21 cellular contexts compared by ENCODE assay signal in genomic region chr20:41165001-41165882, GRCh38. TPM values are rescaled to one million over a fixed set of nuclear protein-coding genes. Genes with fewer than 3 reads are reported as not detected.
DNase-seq lines count a peak whose midpoint lies in the region; ATAC-seq, FAIRE-seq and TF ChIP-seq lines count a peak whose summit lies in the region.
"Had no signal": no experiment of that assay in that cellular context is flagged by ENCODE, and none has a peak within 500 bp of the region (broad histone marks: within the 10 kb centered on the region; RNA-seq: fewer than 3 reads in every experiment).

No MANE protein-coding gene starts in this region.

- no peak overlapping the region for H3K4me2 ChIP-seq in MM.1S (ENCODE audit: low read depth, low read length)

- CTCF ChIA-PET in CD8-positive, alpha-beta memory T cell (lab: Charles Lee), result interaction anchor here (0.9 to 1.1 kb wide), 3 partner anchors 8 to 18 kb away, joined by 3 to 8 read pairs (median 3); no protein-coding TSS in a partner anchor
- CTCF ChIA-PET in RWPE1 (lab: Yijun Ruan, JAX), result interaction anchor here (1.1 kb wide), 1 partner anchor 8 kb away, joined by 4 read pairs; no protein-coding TSS in a partner anchor
- CTCF ChIA-PET in naive thymus-derived CD4-positive, alpha-beta T cell (lab: Charles Lee), result interaction anchor here (2.7 kb wide), 1 partner anchor 30 kb away, joined by 11 read pairs; no protein-coding TSS in a partner anchor

- peaks cover 24 to 97% (median 33%) of the 10 kb centered on the region in 3 donors for H3K36me3 Mint-ChIP-seq in CD8-positive, alpha-beta memory T cell
- peaks cover 31 to 73% (median 36%) of the 10 kb centered on the region in 5 donors for H3K36me3 Mint-ChIP-seq in naive thymus-derived CD4-positive, alpha-beta T cell
- peaks cover 78% of the 10 kb centered on the region for H3K36me3 Mint-ChIP-seq in stimulated activated memory B cell treated with anti-CD40 and anti-IgM and Interleukin-4, amounts not matched to agents 10 μg/mL and 1 μg/mL and 100 μg/mL, for 72 hours

- peak in 1 of 5 donors; percentile 14 for DNase-seq in CD8-positive, alpha-beta memory T cell
- DNase-seq in RWPE1 (ENCODE audit: low spot score) (no peak), bronchial epithelial cell (ENCODE audit: low read depth) (no peak), MM.1S (no peak), left lung (no peak)
- no peak for DNase-seq in naive thymus-derived CD4-positive, alpha-beta T cell
- DNase-seq: activated CD4-positive, alpha-beta T cell treated with anti-CD3 and anti-CD28 coated beads, Interleukin-2, amount 50 U/mL, for 4 hours; foreskin melanocyte; mesendoderm; naive B cell; NCI-H1694 treated with DMSO at 0.1 percent for 48 hours; NCI-H82; OCI-M1; SHP77 treated with DMSO at 0.1 percent for 48 hours; stimulated activated CD4-positive, alpha-beta T cell treated with anti-CD3 and anti-CD28 coated beads, Interleukin-1b, Interleukin-23, amount 100 ng/mL, for 48 hours; stimulated activated naive CD4-positive, alpha-beta T cell treated with Interleukin-2 at 50 U/mL for 16 hours had no signal

- no peak overlapping the region for H3K27ac ChIP-seq in CD8-positive, alpha-beta memory T cell (ENCODE audit: low read depth, low read length)
- peak overlapping the region; percentile 3; the same call in 1 of the 2 replicates for H3K27ac ChIP-seq in RWPE1
- peak overlapping the region; percentile 43 for H3K27ac ChIP-seq in naive thymus-derived CD4-positive, alpha-beta T cell (ENCODE audit: low read depth, low read length)
- H3K27ac ChIP-seq in MM.1S (ENCODE audit: low read length), result no peak overlapping the region
- no peak overlapping the region for H3K27ac ChIP-seq in left lung
- H3K27ac ChIP-seq: HL-60, tibial nerve had no signal

- H2AFZ ChIP-seq in MM.1S (ENCODE audit: low read length), result no peak overlapping the region

- no peak overlapping the region for H3K9ac ChIP-seq in MM.1S (ENCODE audit: low read length)

- no peak for ATAC-seq in naive thymus-derived CD4-positive, alpha-beta T cell
- ATAC-seq in left lung, result no peak
- no peak for ATAC-seq in stimulated activated memory B cell treated with anti-CD40 and anti-IgM and Interleukin-4, amounts not matched to agents 10 μg/mL and 1 μg/mL and 100 μg/mL, for 72 hours

- peaks cover 0 to 1% of the 10 kb centered on the region in 2 donors for H3K27me3 Mint-ChIP-seq in CD8-positive, alpha-beta memory T cell
- no peaks in the 10 kb centered on the region for H3K27me3 Mint-ChIP-seq in naive thymus-derived CD4-positive, alpha-beta T cell
- no peaks in the 10 kb centered on the region for H3K27me3 Mint-ChIP-seq in stimulated activated memory B cell treated with anti-CD40 and anti-IgM and Interleukin-4, amounts not matched to agents 10 μg/mL and 1 μg/mL and 100 μg/mL, for 72 hours

- H3K4me1 ChIP-seq in CD8-positive, alpha-beta memory T cell (ENCODE audit: insufficient read depth, low read length), result peaks cover 48% of the 10 kb centered on the region
- H3K4me1 ChIP-seq in naive thymus-derived CD4-positive, alpha-beta T cell (ENCODE audit: control insufficient read depth in 2 of 2, insufficient read depth in 2 of 2, low read length in 2 of 2), result peaks cover 28 to 37% of the 10 kb centered on the region in 2 donors
- H3K4me1 ChIP-seq in MM.1S (ENCODE audit: low read length) (peaks cover 23% of the 10 kb centered on the region), left lung (peaks cover 0 to 5% of the 10 kb centered on the region in 2 donors)

- TF ChIP-seq CTCF in RWPE1 (conservative IDR thresholded peaks at IDR 0.05; ENCODE audit: low read depth) (no peak), bronchial epithelial cell (IDR thresholded peaks at IDR 0.05; ENCODE audit: insufficient read depth, low read length, severe bottlenecking) (no peak), MM.1S (IDR thresholded peaks at IDR 0.05; ENCODE audit: low read length) (no peak), left lung (IDR thresholded peaks at IDR 0.05) (no peak)

- H4K20me1 ChIP-seq in MM.1S (ENCODE audit: insufficient read depth, low read length), result peaks cover 10% of the 10 kb centered on the region; the same call in 1 of the 2 replicates

- intact Hi-C loops in naive thymus-derived CD4-positive, alpha-beta T cell (cut with micrococcal nuclease), result no loop called here
- intact Hi-C loops in left lung (cut with DNase I), result no loop called here

- POLR2A ChIA-PET in CD8-positive, alpha-beta memory T cell (lab: Charles Lee), result no interaction called here
- POLR2A ChIA-PET in RWPE1 (lab: Yijun Ruan, JAX; ENCODE audit: low non-redundant PET), result no interaction called here
- POLR2A ChIA-PET in naive thymus-derived CD4-positive, alpha-beta T cell (lab: Charles Lee), result interaction anchor here (0.6 to 30.3 kb wide), 3 partner anchors 8 to 104 kb away, joined by 3 to 604 read pairs (median 19); partner anchors contain the start of gene PLCG1

- no peaks in the 10 kb centered on the region for H3K9me3 ChIP-seq in CD8-positive, alpha-beta memory T cell (ENCODE audit: low read length)
- no peaks in the 10 kb centered on the region for H3K9me3 ChIP-seq in naive thymus-derived CD4-positive, alpha-beta T cell (ENCODE audit: control insufficient read depth in 2 of 3, low read length in 3 of 3)
- no peaks in the 10 kb centered on the region for H3K9me3 ChIP-seq in MM.1S (replicated peaks; ENCODE audit: insufficient read depth, low read length)
- no peaks in the 10 kb centered on the region for H3K9me3 ChIP-seq in left lung
- H3K9me3 ChIP-seq: tibial nerve had no signal

- peaks cover 49 to 66% (median 57%) of the 10 kb centered on the region in 3 donors for H3K4me1 Mint-ChIP-seq in CD8-positive, alpha-beta memory T cell
- H3K4me1 Mint-ChIP-seq in naive thymus-derived CD4-positive, alpha-beta T cell, result peaks cover 35 to 55% (median 52%) of the 10 kb centered on the region in 7 donors
- H3K4me1 Mint-ChIP-seq in stimulated activated memory B cell treated with anti-CD40 and anti-IgM and Interleukin-4, amounts not matched to agents 10 μg/mL and 1 μg/mL and 100 μg/mL, for 72 hours, result peaks cover 23% of the 10 kb centered on the region

- no peaks in the 10 kb centered on the region for H3K27me3 ChIP-seq in CD8-positive, alpha-beta memory T cell (ENCODE audit: insufficient read depth, low read length, poor library complexity, severe bottlenecking)
- no peaks in the 10 kb centered on the region for H3K27me3 ChIP-seq in bronchial epithelial cell (ENCODE audit: control insufficient read depth, insufficient read depth, low read length)
- no peaks in the 10 kb centered on the region for H3K27me3 ChIP-seq in naive thymus-derived CD4-positive, alpha-beta T cell (ENCODE audit: control insufficient read depth in 2 of 2, insufficient read depth in 2 of 2, low read length in 2 of 2)
- no peaks in the 10 kb centered on the region for H3K27me3 ChIP-seq in MM.1S (replicated peaks; ENCODE audit: insufficient read depth, low read length)
- H3K27me3 ChIP-seq in left lung, result no peaks in the 10 kb centered on the region
- H3K27me3 ChIP-seq: tibial nerve had no signal

- H3K4me3 Mint-ChIP-seq in CD8-positive, alpha-beta memory T cell, result no peak overlapping the region
- peak overlapping the region in 1 of 10 donors; percentile 20 for H3K4me3 Mint-ChIP-seq in naive thymus-derived CD4-positive, alpha-beta T cell
- no peak overlapping the region for H3K4me3 Mint-ChIP-seq in stimulated activated memory B cell treated with anti-CD40 and anti-IgM and Interleukin-4, amounts not matched to agents 10 μg/mL and 1 μg/mL and 100 μg/mL, for 72 hours

- no peak overlapping the region for H3K4me3 ChIP-seq in CD8-positive, alpha-beta memory T cell (ENCODE audit: low read length)
- H3K4me3 ChIP-seq in bronchial epithelial cell (ENCODE audit: low read depth, low read length) (no peak overlapping the region), MM.1S (ENCODE audit: low read length) (no peak overlapping the region), left lung (no peak overlapping the region)
- H3K4me3 ChIP-seq in naive thymus-derived CD4-positive, alpha-beta T cell (ENCODE audit: low read length), result no peak overlapping the region
- H3K4me3 ChIP-seq: tibial nerve had no signal

- peak; percentile 28 for FAIRE-seq in bronchial epithelial cell (lab: Jason Lieb, UNC)
- FAIRE-seq: H1, keratinocyte had no signal

- peaks cover 91% of the 10 kb centered on the region for H3K36me3 ChIP-seq in CD8-positive, alpha-beta memory T cell (ENCODE audit: insufficient read depth, low read length)
- peaks cover 55% of the 10 kb centered on the region for H3K36me3 ChIP-seq in bronchial epithelial cell (ENCODE audit: control insufficient read depth, insufficient read depth, low read length)
- H3K36me3 ChIP-seq in naive thymus-derived CD4-positive, alpha-beta T cell (ENCODE audit: control insufficient read depth in 2 of 3, insufficient read depth in 3 of 3, low read length in 3 of 3), result peaks cover 68 to 97% (median 76%) of the 10 kb centered on the region in 3 experiments
- H3K36me3 ChIP-seq in MM.1S (replicated peaks; ENCODE audit: insufficient read depth, low read length), result 0 out of 2 replicates have a peak, but pooled peaks cover 3% of the 10 kb centered on the region
- peaks cover 3 to 90% of the 10 kb centered on the region in 2 donors for H3K36me3 ChIP-seq in left lung

- peak overlapping the region in 7 of 8 donors; percentile 42 to 92 (median 86) for H3K27ac Mint-ChIP-seq in CD8-positive, alpha-beta memory T cell
- peak overlapping the region in 8 of 9 donors; percentile 42 to 94 (median 74) for H3K27ac Mint-ChIP-seq in naive thymus-derived CD4-positive, alpha-beta T cell
- no peak overlapping the region for H3K27ac Mint-ChIP-seq in stimulated activated memory B cell treated with anti-CD40 and anti-IgM and Interleukin-4, amounts not matched to agents 10 μg/mL and 1 μg/mL and 100 μg/mL, for 72 hours
- H3K27ac Mint-ChIP-seq: naive B cell had no signal

- H3K9me2 ChIP-seq in MM.1S (replicated peaks; ENCODE audit: insufficient read depth, low read length), result no peaks in the 10 kb centered on the region

- peaks cover 5% of the 10 kb centered on the region; the same call in 1 of the 2 replicates for H3F3A ChIP-seq in MM.1S (ENCODE audit: insufficient read depth, low read length)

- no peaks in the 10 kb centered on the region for H3K9me3 Mint-ChIP-seq in CD8-positive, alpha-beta memory T cell
- peaks cover 0 to 1% (median 0%) of the 10 kb centered on the region in 11 donors for H3K9me3 Mint-ChIP-seq in naive thymus-derived CD4-positive, alpha-beta T cell
- no peaks in the 10 kb centered on the region for H3K9me3 Mint-ChIP-seq in stimulated activated memory B cell treated with anti-CD40 and anti-IgM and Interleukin-4, amounts not matched to agents 10 μg/mL and 1 μg/mL and 100 μg/mL, for 72 hours
- H3K9me3 Mint-ChIP-seq: naive B cell had no signal

- H3K79me2 ChIP-seq in MM.1S (ENCODE audit: low read length), result peaks cover 2% of the 10 kb centered on the region

RNA-seq across cellular contexts. Expression of gene PLCG1, which starts 27.9 kb away (rescaled TPM):
- 100 to 1,000 TPM; 104 to 108 TPM for total RNA-seq in CD8-positive, alpha-beta memory T cell
- 73.5 TPM for polyA plus RNA-seq in CD8-positive, alpha-beta memory T cell
- total RNA-seq in bronchial epithelial cell, result 20.8 and 32.1 TPM in 2 replicates
- 100 to 1,000 TPM; 343 to 559 (median 418) TPM for total RNA-seq in naive thymus-derived CD4-positive, alpha-beta T cell
- 100 to 1,000 TPM in 1 of 2 donors, 10 to 100 TPM in 1; 36.9 to 105 TPM for polyA plus RNA-seq in naive thymus-derived CD4-positive, alpha-beta T cell
- total RNA-seq in left lung, result 100 to 1,000 TPM in 1 of 2 donors, 10 to 100 TPM in 1; 64.9 to 121 TPM

Comparison
In these comparisons a context has a peak if more than half of its experiments do, and no peak if none do; other contexts are left out.
1. H3K27ac ChIP-seq: peak in RWPE1 (single experiment) and naive thymus-derived CD4-positive, alpha-beta T cell (single experiment); none in CD8-positive, alpha-beta memory T cell (single experiment), MM.1S (single experiment) and left lung (0 of 2).